8 cellular contexts compared by ENCODE assay signal in the genomic region with DNA sequence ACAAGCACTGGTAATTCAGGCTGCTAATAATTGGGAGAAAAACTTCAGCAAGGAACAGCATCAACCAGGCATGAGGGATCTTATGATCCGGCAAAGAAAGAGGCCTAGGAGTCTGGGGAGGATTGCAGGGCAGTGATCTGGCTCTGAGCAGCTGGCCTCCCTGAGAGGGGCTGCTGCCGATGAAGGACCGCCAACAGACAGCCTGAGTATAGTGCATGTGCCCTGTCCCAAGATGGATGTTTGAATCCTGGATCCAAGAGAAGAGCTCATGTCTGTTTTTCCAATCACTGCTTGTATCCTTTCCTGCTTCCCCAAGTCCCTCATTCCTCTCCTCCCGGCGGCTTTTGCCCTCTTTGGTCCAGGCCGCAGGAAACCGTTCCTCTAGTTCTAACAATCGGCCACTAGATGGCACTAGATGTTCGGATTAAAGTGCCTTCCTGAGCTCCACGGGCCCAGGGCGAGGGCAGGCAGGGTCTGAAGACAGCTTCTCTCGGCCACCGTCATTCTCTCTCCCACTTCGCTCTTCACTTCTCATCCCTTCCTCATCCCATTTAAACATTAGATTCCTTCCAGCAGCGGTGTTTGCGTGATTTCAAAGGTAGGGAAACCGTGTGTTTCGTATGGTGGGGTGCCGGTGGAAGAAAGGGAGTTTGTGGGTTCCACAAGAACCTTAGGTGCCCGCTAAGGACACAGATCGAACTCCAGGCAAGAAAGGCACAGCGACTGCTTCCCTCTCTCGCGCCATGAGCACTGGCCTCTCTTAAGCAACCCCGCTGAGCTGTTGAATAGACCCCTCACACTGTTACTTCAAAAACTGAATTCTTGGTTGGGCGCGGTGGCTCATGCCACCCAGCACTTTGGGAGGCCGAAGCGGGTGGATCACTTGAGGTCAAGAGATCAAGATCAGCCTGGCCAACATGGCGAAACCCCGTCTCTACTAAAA.
DNase-seq lines count a peak whose midpoint lies in the region; ATAC-seq lines count a peak whose summit lies in the region.

No MANE protein-coding gene starts in this region.

- peaks cover 3 to 7% (median 5%) of the 10 kb centered on the region in 3 donors for H3K4me1 Mint-ChIP-seq in naive B cell

- no peak overlapping the region for H3K4me3 Mint-ChIP-seq in naive B cell

- H3K27ac Mint-ChIP-seq in naive B cell, result no peak overlapping the region

- DNase-seq in COR-L47 (lab: John Stamatoyannopoulos, UW) (peak; percentile 74), NCI-H526 (lab: John Stamatoyannopoulos, UW) (peak; percentile 64 to 91), naive B cell (peak; percentile 12), stromal cell of bone marrow (ENCODE audit: low read depth) (peak; percentile 50)
- DNase-seq in activated CD4-positive, alpha-beta T cell treated with anti-CD3 and anti-CD28 coated beads, Interleukin-2, amount 50 U/mL, for 48 hours, result peak; percentile 41 to 54

- H3K36me3 Mint-ChIP-seq in naive B cell, result no peaks in the 10 kb centered on the region

- H3K27me3 Mint-ChIP-seq in naive B cell, result peaks cover 0 to 6% (median 1%) of the 10 kb centered on the region in 3 donors

- H3K9me3 Mint-ChIP-seq in naive B cell, result no peaks in the 10 kb centered on the region

- peak; percentile 84 for ATAC-seq in GM19328 (IDR thresholded peaks at IDR 0.05; ENCODE audit: unreplicated experiment)
- ATAC-seq in HG03457 (IDR thresholded peaks at IDR 0.05; ENCODE audit: unreplicated experiment), result peak; percentile 87
- peak; percentile 75 for ATAC-seq in esophagus mucosa
- ATAC-seq in naive B cell (ENCODE audit: low read depth in 2 of 2), result peak in 1 of 2 donors; percentile 27

Comparison
In these comparisons a context has a peak if more than half of its experiments do, and no peak if none do; other contexts are left out.
1. DNase-seq: peak in every context shown above with its lines; median percentile 78 in NCI-H526; 74 in COR-L47; 50 in stromal cell of bone marrow; 48 in activated CD4-positive, alpha-beta T cell treated with anti-CD3 and anti-CD28 coated beads, Interleukin-2, amount 50 U/mL, for 48 hours; 12 in naive B cell.